In genomic region chr15:66502491-66502890, GRCh38 we compare ENCODE assay signal across 9 cellular contexts. TPM values are rescaled to one million over a fixed set of nuclear protein-coding genes. Genes with fewer than 3 reads are reported as not detected.
DNase-seq lines count a peak whose midpoint lies in the region; ATAC-seq and TF ChIP-seq lines count a peak whose summit lies in the region.
"Had no signal": no experiment of that assay in that cellular context is flagged by ENCODE, and none has a peak within 500 bp of the region (broad histone marks: within the 10 kb centered on the region; RNA-seq: fewer than 3 reads in every experiment).

No MANE protein-coding gene starts in this region.

- H3K9me3 ChIP-seq in CD4-positive, CD25-positive, alpha-beta regulatory T cell (ENCODE audit: control insufficient read depth in 2 of 2, low read length in 2 of 2) = no peaks in the 10 kb centered on the region
- no peaks in the 10 kb centered on the region for H3K9me3 ChIP-seq in HUES64 (ENCODE audit: insufficient read depth, low read depth, low read length)

- TF ChIP-seq CTCF in cardiac fibroblast (IDR thresholded peaks at IDR 0.05; ENCODE audit: low read depth, low read length) = no peak

- peak overlapping the region; percentile 5 to 96 (median 33) for H3K27ac Mint-ChIP-seq in CD4-positive, CD25-positive, alpha-beta regulatory T cell
- peak overlapping the region in 2 of 6 donors; percentile 29 to 36 for H3K27ac Mint-ChIP-seq in naive B cell

- H3K4me1 ChIP-seq in CD4-positive, CD25-positive, alpha-beta regulatory T cell (ENCODE audit: control insufficient read depth, insufficient read depth, low read length, poor library complexity, severe bottlenecking) = peaks cover 27% of the 10 kb centered on the region
- H3K4me1 ChIP-seq in HUES64 (ENCODE audit: insufficient read depth, low read length) = no peaks in the 10 kb centered on the region

- WGBS in HUES64 = 92% methylated on average over 10 of the region's 10 CpGs

- no peak for DNase-seq in CD4-positive, CD25-positive, alpha-beta regulatory T cell
- DNase-seq in cardiac fibroblast (ENCODE audit: low read depth in 2 of 2) (no peak), naive B cell (no peak), SKM-1 (lab: John Stamatoyannopoulos, UW; ENCODE audit: unreplicated experiment) (no peak), CD1c-positive myeloid dendritic cell (ENCODE audit: extremely low spot score) (no peak)
- no peak for DNase-seq in effector CD4-positive, alpha-beta T cell
- DNase-seq: activated gamma-delta T cell had no signal

- peak overlapping the region; percentile 98 to 100 (median 100) for H3K4me3 Mint-ChIP-seq in CD4-positive, CD25-positive, alpha-beta regulatory T cell
- H3K4me3 Mint-ChIP-seq in naive B cell = peak overlapping the region in 6 of 8 donors; percentile 61 to 100 (median 90)

- H3K27me3 Mint-ChIP-seq in CD4-positive, CD25-positive, alpha-beta regulatory T cell = peaks cover 11% of the 10 kb centered on the region
- H3K27me3 Mint-ChIP-seq in naive B cell = no peaks in the 10 kb centered on the region

- H3K36me3 Mint-ChIP-seq in CD4-positive, CD25-positive, alpha-beta regulatory T cell = peaks cover 46% of the 10 kb centered on the region
- H3K36me3 Mint-ChIP-seq in naive B cell = peaks cover 8 to 22% of the 10 kb centered on the region in 2 donors

- H3K36me3 ChIP-seq in CD4-positive, CD25-positive, alpha-beta regulatory T cell (ENCODE audit: control insufficient read depth, insufficient read depth, low read length) = peaks cover 53% of the 10 kb centered on the region
- peaks cover 63% of the 10 kb centered on the region for H3K36me3 ChIP-seq in HUES64 (ENCODE audit: insufficient read depth, low read length)

- H3K9me3 Mint-ChIP-seq in CD4-positive, CD25-positive, alpha-beta regulatory T cell = no peaks in the 10 kb centered on the region
- no peaks in the 10 kb centered on the region for H3K9me3 Mint-ChIP-seq in naive B cell

- no peak overlapping the region for H3K27ac ChIP-seq in CD4-positive, CD25-positive, alpha-beta regulatory T cell (ENCODE audit: insufficient read depth, low read length, poor library complexity, severe bottlenecking)
- peak overlapping the region; percentile 47; the same call in 1 of the 2 replicates for H3K27ac ChIP-seq in HUES64 (ENCODE audit: low read depth, low read length)

- ATAC-seq in CD4-positive, CD25-positive, alpha-beta regulatory T cell (ENCODE audit: low read depth in 2 of 2) = no peak
- ATAC-seq in naive B cell (ENCODE audit: low read depth in 2 of 2) = no peak
- no peak for ATAC-seq in GM21717 (IDR thresholded peaks at IDR 0.05; ENCODE audit: unreplicated experiment)

- peaks cover 28 to 74% (median 46%) of the 10 kb centered on the region in 4 donors for H3K4me1 Mint-ChIP-seq in CD4-positive, CD25-positive, alpha-beta regulatory T cell
- H3K4me1 Mint-ChIP-seq in naive B cell = peaks cover 37 to 53% (median 45%) of the 10 kb centered on the region in 3 donors

- H3K27me3 ChIP-seq in CD4-positive, CD25-positive, alpha-beta regulatory T cell (ENCODE audit: control insufficient read depth, insufficient read depth, low read length) = no peaks in the 10 kb centered on the region
- H3K27me3 ChIP-seq in HUES64 (ENCODE audit: insufficient read depth, low read length) = no peaks in the 10 kb centered on the region

- H3K9ac ChIP-seq in HUES64 (ENCODE audit: low read depth, low read length) = peak overlapping the region; percentile 99

- H3K4me3 ChIP-seq in CD4-positive, CD25-positive, alpha-beta regulatory T cell (ENCODE audit: low read depth, low read length) = peak overlapping the region; percentile 98
- H3K4me3 ChIP-seq in HUES64 (ENCODE audit: low read length) (peak overlapping the region; percentile 92), cardiac fibroblast (replicated peaks in 1 of 2; ENCODE audit: low read depth in 2 of 2, low read length in 2 of 2) (peak overlapping the region; percentile 75 to 96)

RNA-seq across cellular contexts. Expression of gene RPL4, which starts 2.2 kb away (rescaled TPM):
- total RNA-seq in CD4-positive, CD25-positive, alpha-beta regulatory T cell = 2,089 TPM
- 1,000 to 10,000 TPM in 2 of 4 donors, 100 to 1,000 TPM in 2; 831 to 1,327 (median 1,144) TPM for polyA plus RNA-seq in CD4-positive, CD25-positive, alpha-beta regulatory T cell
- polyA plus RNA-seq in HUES64 (2013, experiment 1 of 2) = 3,610 TPM
- 3,887 TPM for polyA plus RNA-seq in HUES64 (2013, experiment 2 of 2)
- polyA plus RNA-seq in naive B cell (ENCODE audit: low read depth in 6 of 6) = 1,000 to 10,000 TPM in 2 of 6 donors, 100 to 1,000 TPM in 4; 642 to 1,068 (median 924) TPM

RNA-seq across cellular contexts. Expression of gene ZWILCH, which starts 2.6 kb away (rescaled TPM):
- 15.1 TPM for total RNA-seq in CD4-positive, CD25-positive, alpha-beta regulatory T cell
- polyA plus RNA-seq in CD4-positive, CD25-positive, alpha-beta regulatory T cell = 10 to 100 TPM; 10.3 to 15.7 (median 11.5) TPM
- polyA plus RNA-seq in HUES64 (2013, experiment 1 of 2) = 52.4 TPM
- 48.1 TPM for polyA plus RNA-seq in HUES64 (2013, experiment 2 of 2)
- 10 to 100 TPM in 3 of 6 donors, 1 to 10 TPM in 3; 3.9 to 15.9 (median 10.1) TPM for polyA plus RNA-seq in naive B cell (ENCODE audit: low read depth in 6 of 6)

RNA-seq across cellular contexts. Expression of gene SNAPC5, which starts 4.9 kb away (rescaled TPM):
- total RNA-seq in CD4-positive, CD25-positive, alpha-beta regulatory T cell = 25.6 TPM
- polyA plus RNA-seq in CD4-positive, CD25-positive, alpha-beta regulatory T cell = 10 to 100 TPM; 58.5 to 80.9 (median 72.3) TPM
- polyA plus RNA-seq in HUES64 (2013, experiment 1 of 2) = 19.0 TPM
- polyA plus RNA-seq in HUES64 (2013, experiment 2 of 2) = 23.8 TPM
- 10 to 100 TPM; 45.0 to 69.6 (median 53.4) TPM for polyA plus RNA-seq in naive B cell (ENCODE audit: low read depth in 6 of 6)
